Comparison of ENCODE assay signal across 10 cellular contexts in the genomic region with DNA sequence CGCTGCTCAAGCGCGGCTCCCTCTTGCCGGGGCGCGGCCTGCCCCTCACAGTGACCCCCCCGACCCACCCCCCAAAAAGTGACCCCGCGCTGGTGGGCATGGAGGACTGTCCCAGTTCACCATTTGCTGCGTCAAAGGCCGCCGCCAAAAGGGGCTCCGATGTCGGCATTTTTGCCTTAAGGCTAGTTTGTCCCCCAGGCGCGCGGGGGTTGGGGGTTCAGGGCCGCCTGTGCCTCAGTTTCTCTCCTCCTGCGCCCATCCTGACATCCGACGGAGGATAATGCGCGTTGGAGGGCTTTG. TPM values are rescaled to one million over a fixed set of nuclear protein-coding genes. Genes with fewer than 3 reads are reported as not detected.
DNase-seq lines count a peak whose midpoint lies in the region; ATAC-seq, FAIRE-seq and TF ChIP-seq lines count a peak whose summit lies in the region.
"Had no signal": no experiment of that assay in that cellular context is flagged by ENCODE, and none has a peak within 500 bp of the region (broad histone marks: within the 10 kb centered on the region; RNA-seq: fewer than 3 reads in every experiment).

No MANE protein-coding gene starts in this region.

- H3K27ac ChIP-seq in HepG2 (ENCODE audit: extremely low read length, insufficient read depth, low read length) (peak overlapping the region; percentile 73), right lobe of liver (no peak overlapping the region)
- H3K27ac ChIP-seq in naive thymus-derived CD4-positive, alpha-beta T cell (ENCODE audit: low read depth, low read length): no peak overlapping the region

- no peaks in the 10 kb centered on the region for H4K20me1 ChIP-seq in HepG2 (ENCODE audit: insufficient read depth, low read length)

- POLR2A ChIA-PET in HepG2 (lab: Yijun Ruan, JAX): no interaction called here
- POLR2A ChIA-PET in naive thymus-derived CD4-positive, alpha-beta T cell (lab: Charles Lee): no interaction called here

- no peak overlapping the region for H3K9ac ChIP-seq in HepG2 (ENCODE audit: insufficient read depth, low read depth, low read length)

- H3K4me1 ChIP-seq in HepG2 (ENCODE audit: insufficient read depth, low read length): peaks cover 31% of the 10 kb centered on the region
- H3K4me1 ChIP-seq in right lobe of liver: peaks cover 0 to 35% (median 9%) of the 10 kb centered on the region in 4 donors
- H3K4me1 ChIP-seq in naive thymus-derived CD4-positive, alpha-beta T cell (ENCODE audit: control insufficient read depth in 2 of 2, insufficient read depth in 2 of 2, low read length in 2 of 2): peaks cover 5 to 9% of the 10 kb centered on the region in 2 donors

- peak overlapping the region; percentile 88 for H3K27ac Mint-ChIP-seq in central memory CD8-positive, alpha-beta T cell (ENCODE audit: low read depth)
- H3K27ac Mint-ChIP-seq in naive thymus-derived CD4-positive, alpha-beta T cell: peak overlapping the region in 2 of 9 donors; percentile 7 to 69

- H2AFZ ChIP-seq in HepG2 (ENCODE audit: low read length): no peak overlapping the region

- peaks cover 24% of the 10 kb centered on the region for H3K4me1 Mint-ChIP-seq in central memory CD8-positive, alpha-beta T cell
- peaks cover 17 to 33% (median 27%) of the 10 kb centered on the region in 7 donors for H3K4me1 Mint-ChIP-seq in naive thymus-derived CD4-positive, alpha-beta T cell

- DNase-seq in HepG2 (ENCODE audit: low spot score) (no peak), right lobe of liver (no peak), SKM-1 treated with dmso at 0.1 percent for 144 hours (lab: John Stamatoyannopoulos, UW; ENCODE audit: unreplicated experiment) (no peak), GOT3 (lab: John Stamatoyannopoulos, UW) (no peak), ACHN (no peak)
- DNase-seq in central memory CD8-positive, alpha-beta T cell (ENCODE audit: low spot score in 2 of 2): no peak
- no peak for DNase-seq in naive thymus-derived CD4-positive, alpha-beta T cell
- DNase-seq: NCI-H2171 had no signal

- H3K27me3 ChIP-seq in HepG2 (ENCODE audit: control insufficient read depth in 1 of 2, insufficient read depth in 2 of 2, low read length in 2 of 2) (no peaks in the 10 kb centered on the region), right lobe of liver (no peaks in the 10 kb centered on the region)
- H3K27me3 ChIP-seq in naive thymus-derived CD4-positive, alpha-beta T cell (ENCODE audit: control insufficient read depth in 2 of 2, insufficient read depth in 2 of 2, low read length in 2 of 2): peaks cover 3 to 32% of the 10 kb centered on the region in 2 donors

- intact Hi-C loops in HepG2 (cut with micrococcal nuclease; ENCODE audit: unreplicated experiment) (no loop called here), right lobe of liver (cut with DNase I) (no loop called here)
- intact Hi-C loops in naive thymus-derived CD4-positive, alpha-beta T cell (cut with micrococcal nuclease): loop anchor here in 1 of 2 donors (5.0 kb wide), 1 partner anchor 50 kb away; no protein-coding TSS in a partner anchor

- H3K9me3 ChIP-seq in HepG2 (ENCODE audit: low read length): no peaks in the 10 kb centered on the region
- H3K9me3 ChIP-seq in right lobe of liver: no peaks in the 10 kb centered on the region
- H3K9me3 ChIP-seq in naive thymus-derived CD4-positive, alpha-beta T cell (ENCODE audit: control insufficient read depth in 2 of 3, low read length in 3 of 3): no peaks in the 10 kb centered on the region

- TF ChIP-seq RAD21 in HepG2 (CRISPR knock-in tag; IDR thresholded peaks at IDR 0.05): no peak

- H3K79me2 ChIP-seq in HepG2 (ENCODE audit: insufficient read depth, low read length): peaks cover 26% of the 10 kb centered on the region

- no peaks in the 10 kb centered on the region for H3K9me3 Mint-ChIP-seq in central memory CD8-positive, alpha-beta T cell
- peaks cover 0 to 2% (median 0%) of the 10 kb centered on the region in 11 donors for H3K9me3 Mint-ChIP-seq in naive thymus-derived CD4-positive, alpha-beta T cell
- H3K9me3 Mint-ChIP-seq: T-helper 2 cell treated with Interferon-gamma antibody and Interleukin-4, amounts not matched to agents 5 μg/mL and 100 μg/mL, for 36 hours had no signal

- no peak for ATAC-seq in HepG2
- no peak for ATAC-seq in right lobe of liver
- ATAC-seq in central memory CD8-positive, alpha-beta T cell (replicated peaks; ENCODE audit: extremely low read depth, poor library complexity, severe bottlenecking): no peak
- ATAC-seq in naive thymus-derived CD4-positive, alpha-beta T cell: no peak
- no peak for ATAC-seq in GM18505 (IDR thresholded peaks at IDR 0.05; ENCODE audit: unreplicated experiment)

- no peak overlapping the region for H3K4me2 ChIP-seq in HepG2 (ENCODE audit: low read depth, low read length)

- in situ Hi-C loops in HepG2 (cut with HindIII; ENCODE audit: extremely low pct_ligation_motif_present, low pct_unique_long_range_greater_than_20kb) (no loop called here), ACHN (cut with HindIII; ENCODE audit: low pct_ligation_motif_present, low pct_unique_long_range_greater_than_20kb, low sequenced_read_pairs) (no loop called here)

- no peak for TF ChIP-seq CTCF in HepG2 (CRISPR knock-in tag; IDR thresholded peaks at IDR 0.05)
- no peak for TF ChIP-seq CTCF in right lobe of liver (IDR thresholded peaks at IDR 0.05)

- FAIRE-seq in HepG2 (lab: Jason Lieb, UNC): no peak

- TF ChIP-seq EP300 in HepG2 (IDR thresholded peaks at IDR 0.05; ENCODE audit: low read depth in 2 of 2, low read length in 2 of 2): no peak
- TF ChIP-seq EP300 in HepG2 (CRISPR knock-in tag; IDR thresholded peaks at IDR 0.05; ENCODE audit: borderline replicate concordance): no peak

- peak overlapping the region; percentile 85 for H3K4me3 Mint-ChIP-seq in central memory CD8-positive, alpha-beta T cell
- peak overlapping the region; percentile 81 to 95 (median 90) for H3K4me3 Mint-ChIP-seq in naive thymus-derived CD4-positive, alpha-beta T cell

- CTCF ChIA-PET in HepG2 (lab: Yijun Ruan, JAX; ENCODE audit: low intra/inter-chr PET ratio, low total read pairs): no interaction called here
- CTCF ChIA-PET in naive thymus-derived CD4-positive, alpha-beta T cell (lab: Charles Lee): no interaction called here

- peaks cover 11% of the 10 kb centered on the region for H3K36me3 Mint-ChIP-seq in central memory CD8-positive, alpha-beta T cell (ENCODE audit: insufficient read depth)
- peaks cover 0 to 9% (median 4%) of the 10 kb centered on the region in 5 donors for H3K36me3 Mint-ChIP-seq in naive thymus-derived CD4-positive, alpha-beta T cell

- peaks cover 2 to 4% of the 10 kb centered on the region in 2 experiments; a peak in 2 of 5 replicates for H3K36me3 ChIP-seq in HepG2 (replicated peaks in 1 of 2; ENCODE audit: control insufficient read depth in 1 of 2, insufficient read depth in 2 of 2, low read length in 2 of 2)
- H3K36me3 ChIP-seq in right lobe of liver: no peaks in the 10 kb centered on the region
- H3K36me3 ChIP-seq in naive thymus-derived CD4-positive, alpha-beta T cell (ENCODE audit: control insufficient read depth in 2 of 3, insufficient read depth in 3 of 3, low read length in 3 of 3): no peaks in the 10 kb centered on the region

- TF ChIP-seq POLR2A in HepG2 (IDR thresholded peaks at IDR 0.05; ENCODE audit: insufficient read depth in 1 of 2, low read depth in 2 of 2, low read length in 2 of 2) (no peak), right lobe of liver (IDR thresholded peaks at IDR 0.05) (no peak), GM18505 (IDR thresholded peaks at IDR 0.05; ENCODE audit: borderline replicate concordance, extremely low read depth, insufficient read depth, insufficient read length) (no peak)

- BruUV-seq in HepG2 (replicated peaks; lab: Mats Ljungman, UMichigan): no TSS peak

- no peak overlapping the region for H3K4me3 ChIP-seq in HepG2 (replicated peaks in 1 of 3; ENCODE audit: insufficient read depth in 1 of 3, low read depth in 2 of 3, low read length in 3 of 3)
- no peak overlapping the region for H3K4me3 ChIP-seq in right lobe of liver
- peak overlapping the region; percentile 51 for H3K4me3 ChIP-seq in naive thymus-derived CD4-positive, alpha-beta T cell (ENCODE audit: low read length)

- H3K27me3 Mint-ChIP-seq in central memory CD8-positive, alpha-beta T cell: peaks cover 82% of the 10 kb centered on the region
- H3K27me3 Mint-ChIP-seq in naive thymus-derived CD4-positive, alpha-beta T cell: peaks cover 42 to 78% (median 59%) of the 10 kb centered on the region in 5 donors

- WGBS in HepG2 (ENCODE audit: low lambda C conversion rate): 92% methylated on average over 13 of the region's 23 CpGs
- 49% methylated on average over 17 of the region's 23 CpGs for whole genome bisulfite sequencing in right lobe of liver (ENCODE audit: insufficient coverage, low coverage, low lambda C conversion rate, missing lambda C conversion rate)

RNA-seq across cellular contexts. Expression of gene NFIX, which starts 17.1 kb away (rescaled TPM):
- 5.4 and 5.6 TPM in 2 replicates for total RNA-seq in HepG2 (2016; rRNA removed; fragmentation: Illumina TruSeq; extraction: Trizol)
- total RNA-seq in HepG2 (2016; cell fraction: cytosol; rRNA removed; fragmentation: Illumina TruSeq; extraction: Trizol; ENCODE audit: low read depth): 16.3 and 20.2 TPM in 2 replicates
- 4.6 and 4.7 TPM in 2 replicates for total RNA-seq in HepG2 (2016; cell fraction: insoluble cytoplasmic fraction; rRNA removed; fragmentation: Illumina TruSeq; extraction: Trizol)
- total RNA-seq in HepG2 (2016; cell fraction: membrane; rRNA removed; fragmentation: Illumina TruSeq; extraction: Trizol): 6.7 and 9.2 TPM in 2 replicates
- 4.9 and 6.0 TPM in 2 replicates for total RNA-seq in HepG2 (2016; cell fraction: nucleus; rRNA removed; fragmentation: Illumina TruSeq; extraction: Trizol)
- 3.0 and 3.4 TPM in 2 replicates for polyA plus RNA-seq in HepG2 (2011; rRNA removed)
- 1.4 and 1.6 TPM in 2 replicates for polyA plus RNA-seq in HepG2 (2011; cell fraction: cytosol; rRNA removed)
- 11.0 and 14.0 TPM in 2 replicates for polyA plus RNA-seq in HepG2 (2011; cell fraction: nucleus; rRNA removed)
- 9.0 and 12.2 TPM in 2 replicates for polyA plus RNA-seq in HepG2 (2012)
- polyA plus RNA-seq in HepG2 (2016; cell fraction: cytosol; fragmentation: Illumina TruSeq; extraction: Trizol; ENCODE audit: low read depth): 0.70 and 0.93 TPM in 2 replicates
- 8.8 and 11.9 TPM in 2 replicates for polyA plus RNA-seq in HepG2 (2016; cell fraction: insoluble cytoplasmic fraction; fragmentation: Illumina TruSeq; extraction: Trizol; ENCODE audit: low read depth)
- polyA plus RNA-seq in HepG2 (2016; cell fraction: membrane; fragmentation: Illumina TruSeq; extraction: Trizol; ENCODE audit: low read depth): 3.1 and 4.9 TPM in 2 replicates
- polyA plus RNA-seq in HepG2 (2016; cell fraction: nucleus; fragmentation: Illumina TruSeq; extraction: Trizol; ENCODE audit: insufficient read depth, low read depth): 14.6 and 14.7 TPM in 2 replicates
- 0.82 and 6.2 TPM in 2 replicates for polyA minus RNA-seq in HepG2 (2011; rRNA and poly(A)+ RNA removed; ENCODE audit: low replicate concordance)
- polyA minus RNA-seq in HepG2 (2011; cell fraction: cytosol; rRNA and poly(A)+ RNA removed): 5.0 and 6.2 TPM in 2 replicates
- polyA minus RNA-seq in HepG2 (2011; cell fraction: nucleus; rRNA and poly(A)+ RNA removed): 6.8 and 7.7 TPM in 2 replicates
- 10 to 100 TPM; 20.3 to 40.0 (median 26.7) TPM for total RNA-seq in right lobe of liver
- total RNA-seq in naive thymus-derived CD4-positive, alpha-beta T cell: 1 to 10 TPM; 2.4 to 7.7 (median 6.3) TPM
- polyA plus RNA-seq in naive thymus-derived CD4-positive, alpha-beta T cell: under 1 TPM; 0.41 to 0.77 TPM

RNA-seq across cellular contexts. Expression of gene DAND5, which starts 43.0 kb away (rescaled TPM):
- not detected in 2 replicates for total RNA-seq in HepG2 (2016; rRNA removed; fragmentation: Illumina TruSeq; extraction: Trizol)
- not detected in 2 replicates for total RNA-seq in HepG2 (2016; cell fraction: cytosol; rRNA removed; fragmentation: Illumina TruSeq; extraction: Trizol; ENCODE audit: low read depth)
- total RNA-seq in HepG2 (2016; cell fraction: insoluble cytoplasmic fraction; rRNA removed; fragmentation: Illumina TruSeq; extraction: Trizol): not detected in 2 replicates
- total RNA-seq in HepG2 (2016; cell fraction: membrane; rRNA removed; fragmentation: Illumina TruSeq; extraction: Trizol): not detected in 2 replicates
- total RNA-seq in HepG2 (2016; cell fraction: nucleus; rRNA removed; fragmentation: Illumina TruSeq; extraction: Trizol): not detected in 2 replicates
- 0.04 TPM in 1 of 2 replicates, not detected in the other for polyA plus RNA-seq in HepG2 (2011; rRNA removed)
- 0.03 and 0.04 TPM in 2 replicates for polyA plus RNA-seq in HepG2 (2011; cell fraction: cytosol; rRNA removed)
- polyA plus RNA-seq in HepG2 (2011; cell fraction: nucleus; rRNA removed): 0.10 and 0.13 TPM in 2 replicates
- polyA plus RNA-seq in HepG2 (2012): not detected in 2 replicates
- polyA plus RNA-seq in HepG2 (2016; cell fraction: cytosol; fragmentation: Illumina TruSeq; extraction: Trizol; ENCODE audit: low read depth): not detected in 2 replicates
- polyA plus RNA-seq in HepG2 (2016; cell fraction: insoluble cytoplasmic fraction; fragmentation: Illumina TruSeq; extraction: Trizol; ENCODE audit: low read depth): not detected in 2 replicates
- not detected in 2 replicates for polyA plus RNA-seq in HepG2 (2016; cell fraction: membrane; fragmentation: Illumina TruSeq; extraction: Trizol; ENCODE audit: low read depth)
- not detected in 2 replicates for polyA plus RNA-seq in HepG2 (2016; cell fraction: nucleus; fragmentation: Illumina TruSeq; extraction: Trizol; ENCODE audit: insufficient read depth, low read depth)
- polyA minus RNA-seq in HepG2 (2011; rRNA and poly(A)+ RNA removed; ENCODE audit: low replicate concordance): 0.40 TPM in 1 of 2 replicates, not detected in the other
- polyA minus RNA-seq in HepG2 (2011; cell fraction: cytosol; rRNA and poly(A)+ RNA removed): not detected in 2 replicates
- polyA minus RNA-seq in HepG2 (2011; cell fraction: nucleus; rRNA and poly(A)+ RNA removed): not detected in 2 replicates
- not detected for total RNA-seq in right lobe of liver
- total RNA-seq in naive thymus-derived CD4-positive, alpha-beta T cell: not detected
- not detected for polyA plus RNA-seq in naive thymus-derived CD4-positive, alpha-beta T cell

RNA-seq across cellular contexts. Expression of gene GADD45GIP1, which starts 55.3 kb away (rescaled TPM):
- total RNA-seq in HepG2 (2016; rRNA removed; fragmentation: Illumina TruSeq; extraction: Trizol): 24.6 and 37.4 TPM in 2 replicates
- total RNA-seq in HepG2 (2016; cell fraction: cytosol; rRNA removed; fragmentation: Illumina TruSeq; extraction: Trizol; ENCODE audit: low read depth): 14.3 and 14.8 TPM in 2 replicates
- total RNA-seq in HepG2 (2016; cell fraction: insoluble cytoplasmic fraction; rRNA removed; fragmentation: Illumina TruSeq; extraction: Trizol): 25.1 and 41.7 TPM in 2 replicates
- 14.2 and 15.7 TPM in 2 replicates for total RNA-seq in HepG2 (2016; cell fraction: membrane; rRNA removed; fragmentation: Illumina TruSeq; extraction: Trizol)
- 8.8 and 9.5 TPM in 2 replicates for total RNA-seq in HepG2 (2016; cell fraction: nucleus; rRNA removed; fragmentation: Illumina TruSeq; extraction: Trizol)
- 30.7 and 31.9 TPM in 2 replicates for polyA plus RNA-seq in HepG2 (2011; rRNA removed)
- polyA plus RNA-seq in HepG2 (2011; cell fraction: cytosol; rRNA removed): 33.0 and 52.1 TPM in 2 replicates
- polyA plus RNA-seq in HepG2 (2011; cell fraction: nucleus; rRNA removed): 13.9 and 14.0 TPM in 2 replicates
- 19.0 and 20.6 TPM in 2 replicates for polyA plus RNA-seq in HepG2 (2012)
- 24.7 and 26.7 TPM in 2 replicates for polyA plus RNA-seq in HepG2 (2016; cell fraction: cytosol; fragmentation: Illumina TruSeq; extraction: Trizol; ENCODE audit: low read depth)
- polyA plus RNA-seq in HepG2 (2016; cell fraction: insoluble cytoplasmic fraction; fragmentation: Illumina TruSeq; extraction: Trizol; ENCODE audit: low read depth): 71.6 and 84.3 TPM in 2 replicates
- 20.1 and 21.0 TPM in 2 replicates for polyA plus RNA-seq in HepG2 (2016; cell fraction: membrane; fragmentation: Illumina TruSeq; extraction: Trizol; ENCODE audit: low read depth)
- 27.9 and 29.2 TPM in 2 replicates for polyA plus RNA-seq in HepG2 (2016; cell fraction: nucleus; fragmentation: Illumina TruSeq; extraction: Trizol; ENCODE audit: insufficient read depth, low read depth)
- 6.2 and 12.6 TPM in 2 replicates for polyA minus RNA-seq in HepG2 (2011; rRNA and poly(A)+ RNA removed; ENCODE audit: low replicate concordance)
- 9.9 and 11.7 TPM in 2 replicates for polyA minus RNA-seq in HepG2 (2011; cell fraction: cytosol; rRNA and poly(A)+ RNA removed)
- polyA minus RNA-seq in HepG2 (2011; cell fraction: nucleus; rRNA and poly(A)+ RNA removed): 3.2 and 3.7 TPM in 2 replicates
- total RNA-seq in right lobe of liver: 10 to 100 TPM in 3 of 6 experiments, 1 to 10 TPM in 3; 7.7 to 29.3 (median 10.0) TPM
- total RNA-seq in naive thymus-derived CD4-positive, alpha-beta T cell: 10 to 100 TPM in 4 of 5 experiments, 1 to 10 TPM in 1; 8.5 to 17.0 (median 13.8) TPM
- 10 to 100 TPM; 58.1 to 60.3 TPM for polyA plus RNA-seq in naive thymus-derived CD4-positive, alpha-beta T cell
